1 cellular context compared by ENCODE assay signal in genomic region chr17:15493031-15493750, GRCh38.
TF ChIP-seq lines count a peak whose summit lies in the region.

No MANE protein-coding gene starts in this region.

TF ChIP-seq in K562, 482 proteins besides CTCF, POLR2A, EP300 and RAD21:
- TF ChIP-seq CHD7 (IDR thresholded peaks at IDR 0.05; ENCODE audit: low read depth, low read length) (no peak), SRF (CRISPR knock-in tag; IDR thresholded peaks at IDR 0.05) (peak; percentile 56 to 93; a peak in 2 of 4 replicates), MBD2 (IDR thresholded peaks at IDR 0.05; ENCODE audit: borderline replicate concordance, low read depth) (no peak), ZNF639 (CRISPR knock-in tag; conservative IDR thresholded peaks at IDR 0.05 in 1 of 2, IDR thresholded peaks at IDR 0.05 in 1 of 2) (peak in 1 of 2 experiments; percentile 38; a peak in 1 of 4 replicates), DDX20 (tag; IDR thresholded peaks at IDR 0.05; ENCODE audit: low read depth) (no peak), HCFC1 (IDR thresholded peaks at IDR 0.05; ENCODE audit: low read depth, low read length) (no peak), CHD2 (IDR thresholded peaks at IDR 0.05; ENCODE audit: low read depth, low read length) (no peak), ZNF395 (CRISPR knock-in tag; IDR thresholded peaks at IDR 0.05) (0 out of 2 replicates have a peak, but pooled peaks have one; percentile 27), SIX5 (IDR thresholded peaks at IDR 0.05; ENCODE audit: borderline replicate concordance in 1 of 2, insufficient read depth in 1 of 2, low read depth in 1 of 2, low read length in 2 of 2) (no peak), XRCC3 (IDR thresholded peaks at IDR 0.05) (no peak), TCFL5 (CRISPR knock-in tag; conservative IDR thresholded peaks at IDR 0.05) (no peak), FOXK1 (CRISPR knock-in tag; IDR thresholded peaks at IDR 0.05; ENCODE audit: borderline replicate concordance) (no peak), NR2C2 (CRISPR knock-in tag; IDR thresholded peaks at IDR 0.05) (no peak), NR2C2 (tag; IDR thresholded peaks at IDR 0.05) (peak; percentile 40; the same call in 1 of the 2 replicates), NR2F6 (CRISPR knock-in tag; IDR thresholded peaks at IDR 0.05) (no peak), SPI1 (IDR thresholded peaks at IDR 0.05; ENCODE audit: borderline replicate concordance, low read depth, low read length) (peak; percentile 62; the same call in 1 of the 2 replicates), MCM2 (IDR thresholded peaks at IDR 0.05; ENCODE audit: low read depth) (no peak), ZNF384 (IDR thresholded peaks at IDR 0.05; ENCODE audit: low read depth, low read length) (no peak), CBX5 (IDR thresholded peaks at IDR 0.05; ENCODE audit: borderline replicate concordance, low read depth) (no peak), AFF4 (CRISPR knock-in tag; IDR thresholded peaks at IDR 0.05) (no peak), SNIP1 (IDR thresholded peaks at IDR 0.05; ENCODE audit: low read depth) (no peak), ZNF224 (CRISPR knock-in tag; IDR thresholded peaks at IDR 0.05) (no peak), MTA1 (IDR thresholded peaks at IDR 0.05; ENCODE audit: borderline replicate concordance) (peak; percentile 49; the same call in 1 of the 2 replicates), MCM3 (IDR thresholded peaks at IDR 0.05) (no peak), CBX3 (IDR thresholded peaks at IDR 0.05; ENCODE audit: borderline replicate concordance in 1 of 2, low read length in 2 of 2) (no peak), VEZF1 (CRISPR knock-in tag; IDR thresholded peaks at IDR 0.05) (peak; percentile 55)
